In genomic region chr20:58959652-58960051, GRCh38 we compare ENCODE assay signal across 31 cellular contexts. TPM values are rescaled to one million over a fixed set of nuclear protein-coding genes. Genes with fewer than 3 reads are reported as not detected.
"Had no signal": no experiment of that assay in that cellular context is flagged by ENCODE, and none has a peak within 500 bp of the region (broad histone marks: within the 10 kb centered on the region; RNA-seq: fewer than 3 reads in every experiment).

No MANE protein-coding gene starts in this region.

- H3K4me2 ChIP-seq: smooth muscle cell had no signal

- H3K9me3 Mint-ChIP-seq: natural killer cell; T-helper 1 cell treated with Interleukin-12 subunit alpha and Interleukin-12 subunit beta and Interleukin-4 antibody, amounts not matched to agents 30 μg/mL and 1 μg/mL, for 36 hours had no signal

- DNase-seq: activated CD4-positive, alpha-beta T cell treated with anti-CD3 and anti-CD28 coated beads for 48 hours; activated CD4-positive, alpha-beta T cell treated with anti-CD3 and anti-CD28 coated beads, Interleukin-2, amount 50 U/mL, for 48 hours; activated CD8-positive, alpha-beta memory T cell treated with anti-CD3 and anti-CD28 coated beads for 24 hours; activated effector memory CD4-positive, alpha-beta T cell treated with Interleukin-2 at 50 U/mL for 16 hours; activated naive CD4-positive, alpha-beta T cell treated with Interleukin-2 at 50 U/mL for 16 hours; aorta; body of pancreas; dorsolateral prefrontal cortex; effector memory CD4-positive, alpha-beta T cell; foreskin keratinocyte; heart right ventricle; left lung; lower lobe of right lung; mesendoderm; natural killer cell; ovary; psoas muscle; stimulated activated CD4-positive, alpha-beta T cell treated with anti-CD3 and anti-CD28 coated beads, Interleukin-15, amount 100 ng/mL, for 24 hours; stimulated activated CD4-positive, alpha-beta T cell treated with anti-CD3 and anti-CD28 coated beads, Interleukin-2, amount 100 ng/mL, for 24 hours; stimulated activated naive CD4-positive, alpha-beta T cell; T-helper 9 cell; WERI-Rb-1 had no signal

- H3K27ac Mint-ChIP-seq: activated naive CD8-positive, alpha-beta T cell; natural killer cell; T-helper 1 cell treated with Interleukin-12 subunit alpha and Interleukin-12 subunit beta and Interleukin-4 antibody, amounts not matched to agents 30 μg/mL and 1 μg/mL, for 36 hours had no signal

- H3K36me3 ChIP-seq: cardiac muscle cell, heart right ventricle, left lung, lower lobe of right lung, neutrophil, ovary, tibial nerve, WERI-Rb-1 had no signal

- H3K27me3 ChIP-seq: body of pancreas, cardiac muscle cell, dorsolateral prefrontal cortex, heart right ventricle, left lung, ovary, tibial nerve had no signal

- H3K9me3 ChIP-seq: body of pancreas, left lung, lower lobe of right lung, neutrophil, ovary, psoas muscle had no signal

- H3K4me3 Mint-ChIP-seq: activated naive CD8-positive, alpha-beta T cell; natural killer cell; T-helper 1 cell treated with Interleukin-12 subunit alpha and Interleukin-12 subunit beta and Interleukin-4 antibody, amounts not matched to agents 30 μg/mL and 1 μg/mL, for 36 hours had no signal

- H3K4me1 ChIP-seq: body of pancreas, foreskin keratinocyte, heart right ventricle, left lung, lower lobe of right lung, psoas muscle, tibial nerve had no signal

- H3K4me1 Mint-ChIP-seq: natural killer cell had no signal

- H3K36me3 Mint-ChIP-seq: activated naive CD8-positive, alpha-beta T cell; natural killer cell had no signal

- ATAC-seq: activated CD4-positive, CD25-positive, alpha-beta regulatory T cell treated with anti-CD3 and anti-CD28 coated beads, Interleukin-2, amount 50 U/mL, for 24 hours; body of pancreas; foreskin keratinocyte; heart right ventricle; left lung; lower lobe of right lung; natural killer cell; psoas muscle had no signal

- H3K27ac ChIP-seq: body of pancreas, cardiac muscle cell, coronary artery, dorsolateral prefrontal cortex, foreskin keratinocyte, heart right ventricle, left lung, lower lobe of right lung, neutrophil, ovary, psoas muscle, tibial nerve, WERI-Rb-1 had no signal

- H3K4me3 ChIP-seq: body of pancreas, cardiac muscle cell, coronary artery, dorsolateral prefrontal cortex, heart right ventricle, left lung, lower lobe of right lung, ovary, psoas muscle, smooth muscle cell, tibial nerve had no signal

- H3K27me3 Mint-ChIP-seq: activated naive CD8-positive, alpha-beta T cell had no signal

RNA-seq across cellular contexts. Expression of gene TUBB1, which starts 59.6 kb away (rescaled TPM):
- total RNA-seq: body of pancreas, epithelial cell of proximal tubule, foreskin keratinocyte had no signal
- polyA plus RNA-seq: aorta, cardiac muscle cell, foreskin keratinocyte, smooth muscle cell had no signal
